8 cellular contexts compared by ENCODE assay signal in genomic region chr19:19319725-19320361, GRCh38. TPM values are rescaled to one million over a fixed set of nuclear protein-coding genes. Genes with fewer than 3 reads are reported as not detected.
DNase-seq lines count a peak whose midpoint lies in the region; ATAC-seq and TF ChIP-seq lines count a peak whose summit lies in the region.

No MANE protein-coding gene starts in this region.

- H3K9me3 Mint-ChIP-seq in activated T-cell treated with anti-CD3 and anti-CD28 coated beads, Interleukin-2, amount 50 U/mL, for 24 hours, result no peaks in the 10 kb centered on the region
- H3K9me3 Mint-ChIP-seq in progenitor cell of endocrine pancreas (ENCODE audit: low read depth), result no peaks in the 10 kb centered on the region

- peaks cover 60% of the 10 kb centered on the region for H3K36me3 Mint-ChIP-seq in activated T-cell treated with anti-CD3 and anti-CD28 coated beads, Interleukin-2, amount 50 U/mL, for 24 hours (ENCODE audit: low read depth)
- peaks cover 8% of the 10 kb centered on the region for H3K36me3 Mint-ChIP-seq in progenitor cell of endocrine pancreas (ENCODE audit: insufficient read depth)

- H3K4me1 ChIP-seq in esophagus muscularis mucosa, result peaks cover 43 to 56% (median 48%) of the 10 kb centered on the region in 4 donors

- peaks cover 21 to 39% (median 31%) of the 10 kb centered on the region in 4 donors for H3K36me3 ChIP-seq in esophagus muscularis mucosa

- H3K27me3 ChIP-seq in esophagus muscularis mucosa, result no peaks in the 10 kb centered on the region

- no peaks in the 10 kb centered on the region for H3K9me3 ChIP-seq in esophagus muscularis mucosa

- peak overlapping the region; percentile 86 to 92 (median 89) for H3K27ac ChIP-seq in esophagus muscularis mucosa (replicated peaks in 1 of 4)

- WGBS in esophagus muscularis mucosa, result 9% methylated on average over 24 of the region's 32 CpGs

- peaks cover 50% of the 10 kb centered on the region for H3K4me1 Mint-ChIP-seq in activated T-cell treated with anti-CD3 and anti-CD28 coated beads, Interleukin-2, amount 50 U/mL, for 24 hours (ENCODE audit: low read depth)
- H3K4me1 Mint-ChIP-seq in progenitor cell of endocrine pancreas (ENCODE audit: low read depth), result peaks cover 9% of the 10 kb centered on the region

- ATAC-seq in HG02798 (IDR thresholded peaks at IDR 0.05; ENCODE audit: poor library complexity, unreplicated experiment), result no peak

- peak overlapping the region; percentile 100 for H3K27ac Mint-ChIP-seq in activated T-cell treated with anti-CD3 and anti-CD28 coated beads, Interleukin-2, amount 50 U/mL, for 24 hours
- peak overlapping the region; percentile 100 for H3K27ac Mint-ChIP-seq in progenitor cell of endocrine pancreas

- no peaks in the 10 kb centered on the region for H3K27me3 Mint-ChIP-seq in activated T-cell treated with anti-CD3 and anti-CD28 coated beads, Interleukin-2, amount 50 U/mL, for 24 hours
- H3K27me3 Mint-ChIP-seq in progenitor cell of endocrine pancreas, result no peaks in the 10 kb centered on the region

- no peak for TF ChIP-seq EP300 in esophagus muscularis mucosa (IDR thresholded peaks at IDR 0.05)

- TF ChIP-seq CTCF in esophagus muscularis mucosa (IDR thresholded peaks at IDR 0.05) (no peak), progenitor cell of endocrine pancreas (IDR thresholded peaks at IDR 0.05; ENCODE audit: unreplicated experiment) (no peak)

- no peak for DNase-seq in activated T-cell treated with anti-CD3 and anti-CD28 coated beads, Interleukin-2, amount 50 U/mL, for 24 hours
- no peak for DNase-seq in activated T-cell treated with anti-CD3 and anti-CD28 coated beads, Interleukin-2, amount 50 U/mL, for 1 hour
- peak; percentile 6 for DNase-seq in RPMI8226
- no peak for DNase-seq in esophagus muscularis mucosa (ENCODE audit: extremely low spot score)
- no peak for DNase-seq in progenitor cell of endocrine pancreas (ENCODE audit: low spot score, unreplicated experiment)
- DNase-seq in LoVo (ENCODE audit: low spot score), result no peak
- DNase-seq in DMS79 (lab: John Stamatoyannopoulos, UW), result no peak

- peak overlapping the region; percentile 94 for H3K4me3 Mint-ChIP-seq in activated T-cell treated with anti-CD3 and anti-CD28 coated beads, Interleukin-2, amount 50 U/mL, for 24 hours
- H3K4me3 Mint-ChIP-seq in progenitor cell of endocrine pancreas (ENCODE audit: low read depth), result peak overlapping the region; percentile 94

- TF ChIP-seq POLR2A in esophagus muscularis mucosa (IDR thresholded peaks at IDR 0.05; ENCODE audit: low read depth), result no peak

- intact Hi-C loops in esophagus muscularis mucosa (cut with DNase I), result loop anchor here (10.0 kb wide), 1 partner anchor 125 kb away; the partner anchor contains the start of genes BORCS8 and RFXANK

- H3K4me3 ChIP-seq in esophagus muscularis mucosa, result peak overlapping the region; percentile 75 to 98 (median 90)

RNA-seq across cellular contexts. Expression of gene SUGP1, which starts 0.5 kb away (rescaled TPM):
- total RNA-seq in esophagus muscularis mucosa (10 to 100 TPM; 26.0 to 43.8 (median 30.8) TPM), progenitor cell of endocrine pancreas (86.0 and 95.6 TPM in 2 replicates)

RNA-seq across cellular contexts. Expression of gene MAU2, which starts 0.8 kb away (rescaled TPM):
- total RNA-seq in esophagus muscularis mucosa, result 10 to 100 TPM; 27.4 to 47.8 (median 37.6) TPM
- total RNA-seq in progenitor cell of endocrine pancreas, result 91.9 and 98.5 TPM in 2 replicates

RNA-seq across cellular contexts. Expression of gene TM6SF2, which starts 46.7 kb away (rescaled TPM):
- total RNA-seq in esophagus muscularis mucosa (under 1 TPM in 3 of 4 donors, not detected in 1; 0.40 to 0.50 (median 0.45) TPM), progenitor cell of endocrine pancreas (4.9 and 7.6 TPM in 2 replicates)
